Comparison of ENCODE assay signal across 1 cellular context in genomic region chr20:44988772-44989171, GRCh38.
TF ChIP-seq lines count a peak whose summit lies in the region.

No MANE protein-coding gene starts in this region.

TF ChIP-seq in GM23338, 12 proteins besides CTCF, POLR2A, EP300 and RAD21 (continued from another document):
- TF ChIP-seq, protein P1, sequence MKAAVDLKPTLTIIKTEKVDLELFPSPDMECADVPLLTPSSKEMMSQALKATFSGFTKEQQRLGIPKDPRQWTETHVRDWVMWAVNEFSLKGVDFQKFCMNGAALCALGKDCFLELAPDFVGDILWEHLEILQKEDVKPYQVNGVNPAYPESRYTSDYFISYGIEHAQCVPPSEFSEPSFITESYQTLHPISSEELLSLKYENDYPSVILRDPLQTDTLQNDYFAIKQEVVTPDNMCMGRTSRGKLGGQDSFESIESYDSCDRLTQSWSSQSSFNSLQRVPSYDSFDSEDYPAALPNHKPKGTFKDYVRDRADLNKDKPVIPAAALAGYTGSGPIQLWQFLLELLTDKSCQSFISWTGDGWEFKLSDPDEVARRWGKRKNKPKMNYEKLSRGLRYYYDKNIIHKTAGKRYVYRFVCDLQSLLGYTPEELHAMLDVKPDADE (IDR thresholded peaks at IDR 0.05), result no peak
- TF ChIP-seq EZH2phosphoT487 (IDR thresholded peaks at IDR 0.05; ENCODE audit: unreplicated experiment), result no peak
- no peak for TF ChIP-seq EZH2 (IDR thresholded peaks at IDR 0.05; ENCODE audit: low read depth, unreplicated experiment)
- no peak for TF ChIP-seq NANOG (IDR thresholded peaks at IDR 0.05; ENCODE audit: borderline replicate concordance)
- TF ChIP-seq, protein P2, sequence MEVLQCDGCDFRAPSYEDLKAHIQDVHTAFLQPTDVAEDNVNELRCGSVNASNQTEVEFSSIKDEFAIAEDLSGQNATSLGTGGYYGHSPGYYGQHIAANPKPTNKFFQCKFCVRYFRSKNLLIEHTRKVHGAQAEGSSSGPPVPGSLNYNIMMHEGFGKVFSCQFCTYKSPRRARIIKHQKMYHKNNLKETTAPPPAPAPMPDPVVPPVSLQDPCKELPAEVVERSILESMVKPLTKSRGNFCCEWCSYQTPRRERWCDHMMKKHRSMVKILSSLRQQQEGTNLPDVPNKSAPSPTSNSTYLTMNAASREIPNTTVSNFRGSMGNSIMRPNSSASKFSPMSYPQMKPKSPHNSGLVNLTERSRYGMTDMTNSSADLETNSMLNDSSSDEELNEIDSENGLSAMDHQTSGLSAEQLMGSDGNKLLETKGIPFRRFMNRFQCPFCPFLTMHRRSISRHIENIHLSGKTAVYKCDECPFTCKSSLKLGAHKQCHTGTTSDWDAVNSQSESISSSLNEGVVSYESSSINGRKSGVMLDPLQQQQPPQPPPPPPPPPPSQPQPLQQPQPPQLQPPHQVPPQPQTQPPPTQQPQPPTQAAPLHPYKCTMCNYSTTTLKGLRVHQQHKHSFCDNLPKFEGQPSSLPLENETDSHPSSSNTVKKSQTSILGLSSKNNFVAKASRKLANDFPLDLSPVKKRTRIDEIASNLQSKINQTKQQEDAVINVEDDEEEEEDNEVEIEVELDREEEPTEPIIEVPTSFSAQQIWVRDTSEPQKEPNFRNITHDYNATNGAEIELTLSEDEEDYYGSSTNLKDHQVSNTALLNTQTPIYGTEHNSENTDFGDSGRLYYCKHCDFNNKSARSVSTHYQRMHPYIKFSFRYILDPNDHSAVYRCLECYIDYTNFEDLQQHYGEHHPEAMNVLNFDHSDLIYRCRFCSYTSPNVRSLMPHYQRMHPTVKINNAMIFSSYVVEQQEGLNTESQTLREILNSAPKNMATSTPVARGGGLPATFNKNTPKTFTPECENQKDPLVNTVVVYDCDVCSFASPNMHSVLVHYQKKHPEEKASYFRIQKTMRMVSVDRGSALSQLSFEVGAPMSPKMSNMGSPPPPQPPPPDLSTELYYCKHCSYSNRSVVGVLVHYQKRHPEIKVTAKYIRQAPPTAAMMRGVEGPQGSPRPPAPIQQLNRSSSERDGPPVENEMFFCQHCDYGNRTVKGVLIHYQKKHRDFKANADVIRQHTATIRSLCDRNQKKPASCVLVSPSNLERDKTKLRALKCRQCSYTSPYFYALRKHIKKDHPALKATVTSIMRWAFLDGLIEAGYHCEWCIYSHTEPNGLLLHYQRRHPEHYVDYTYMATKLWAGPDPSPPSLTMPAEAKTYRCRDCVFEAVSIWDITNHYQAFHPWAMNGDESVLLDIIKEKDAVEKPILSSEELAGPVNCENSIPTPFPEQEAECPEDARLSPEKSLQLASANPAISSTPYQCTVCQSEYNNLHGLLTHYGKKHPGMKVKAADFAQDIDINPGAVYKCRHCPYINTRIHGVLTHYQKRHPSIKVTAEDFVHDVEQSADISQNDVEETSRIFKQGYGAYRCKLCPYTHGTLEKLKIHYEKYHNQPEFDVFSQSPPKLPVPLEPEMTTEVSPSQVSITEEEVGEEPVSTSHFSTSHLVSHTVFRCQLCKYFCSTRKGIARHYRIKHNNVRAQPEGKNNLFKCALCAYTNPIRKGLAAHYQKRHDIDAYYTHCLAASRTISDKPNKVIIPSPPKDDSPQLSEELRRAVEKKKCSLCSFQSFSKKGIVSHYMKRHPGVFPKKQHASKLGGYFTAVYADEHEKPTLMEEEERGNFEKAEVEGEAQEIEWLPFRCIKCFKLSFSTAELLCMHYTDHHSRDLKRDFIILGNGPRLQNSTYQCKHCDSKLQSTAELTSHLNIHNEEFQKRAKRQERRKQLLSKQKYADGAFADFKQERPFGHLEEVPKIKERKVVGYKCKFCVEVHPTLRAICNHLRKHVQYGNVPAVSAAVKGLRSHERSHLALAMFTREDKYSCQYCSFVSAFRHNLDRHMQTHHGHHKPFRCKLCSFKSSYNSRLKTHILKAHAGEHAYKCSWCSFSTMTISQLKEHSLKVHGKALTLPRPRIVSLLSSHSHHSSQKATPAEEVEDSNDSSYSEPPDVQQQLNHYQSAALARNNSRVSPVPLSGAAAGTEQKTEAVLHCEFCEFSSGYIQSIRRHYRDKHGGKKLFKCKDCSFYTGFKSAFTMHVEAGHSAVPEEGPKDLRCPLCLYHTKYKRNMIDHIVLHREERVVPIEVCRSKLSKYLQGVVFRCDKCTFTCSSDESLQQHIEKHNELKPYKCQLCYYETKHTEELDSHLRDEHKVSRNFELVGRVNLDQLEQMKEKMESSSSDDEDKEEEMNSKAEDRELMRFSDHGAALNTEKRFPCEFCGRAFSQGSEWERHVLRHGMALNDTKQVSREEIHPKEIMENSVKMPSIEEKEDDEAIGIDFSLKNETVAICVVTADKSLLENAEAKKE (CRISPR knock-in tag; IDR thresholded peaks at IDR 0.05), result no peak
- TF ChIP-seq ZNF114 (CRISPR knock-in tag; IDR thresholded peaks at IDR 0.05), result no peak
- no peak for TF ChIP-seq STAT1 (IDR thresholded peaks at IDR 0.05; ENCODE audit: unreplicated experiment)
- TF ChIP-seq CREB1 (CRISPR knock-in tag; IDR thresholded peaks at IDR 0.05; ENCODE audit: low read depth), result no peak
